In the genomic region with DNA sequence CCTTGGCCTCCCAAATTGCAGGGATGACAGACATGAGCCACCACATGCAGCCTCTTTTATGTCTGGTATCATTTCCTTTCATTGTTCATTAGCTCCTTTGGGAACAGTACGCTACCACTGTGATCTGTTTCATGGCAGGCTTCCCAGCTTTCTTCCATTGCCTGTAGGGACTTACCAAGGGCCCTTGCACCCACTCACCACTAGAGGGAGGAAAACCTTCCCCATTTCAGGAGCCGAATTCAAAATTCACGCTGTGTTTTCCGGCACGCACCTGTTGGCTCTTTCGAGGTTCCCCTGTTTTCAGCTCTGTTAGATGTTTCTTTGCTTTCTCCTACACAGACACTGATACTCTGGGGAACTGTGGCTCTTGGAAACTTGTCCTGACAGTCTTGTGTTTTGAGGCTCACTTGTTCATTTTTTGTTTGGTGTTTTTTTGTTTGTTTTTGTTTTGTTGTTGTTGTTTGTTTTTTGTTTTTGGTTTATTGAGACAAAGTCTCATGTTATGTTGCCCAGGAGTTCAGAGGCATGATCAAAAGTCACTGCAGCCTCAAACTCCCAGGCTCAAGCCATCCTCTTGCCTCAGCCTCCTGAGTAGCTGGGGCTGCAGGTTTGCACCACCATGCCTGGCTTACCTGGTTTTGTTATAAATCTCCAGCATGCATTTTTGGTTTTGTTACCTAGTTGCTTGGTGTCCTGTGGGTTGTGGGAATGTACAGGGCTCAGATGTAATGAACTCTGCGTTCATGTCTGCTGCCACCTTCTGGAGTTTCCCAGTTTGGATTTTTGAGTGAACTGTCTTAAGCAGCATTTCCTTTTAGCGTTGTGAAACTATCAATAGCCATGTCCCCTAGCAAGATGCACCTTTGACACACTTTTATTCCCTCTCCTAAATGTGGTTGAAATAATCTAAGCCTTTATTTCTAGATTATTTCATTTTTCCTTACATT, we compare ENCODE assay signal across 8 cellular contexts. TPM values are rescaled to one million over a fixed set of nuclear protein-coding genes. Genes with fewer than 3 reads are reported as not detected.
A peak's percentile ranks its signal among the peaks of the same experiment; 100 is the strongest.
DNase-seq lines count a peak whose midpoint lies in the region; ATAC-seq, FAIRE-seq and TF ChIP-seq lines count a peak whose summit lies in the region.

No MANE protein-coding gene starts in this region.

- H3K9ac ChIP-seq in NT2/D1 (ENCODE audit: insufficient read length, low read depth): no peak overlapping the region

- no peak overlapping the region for H3K4me3 ChIP-seq in NT2/D1 (ENCODE audit: insufficient read length, low read depth)
- no peak overlapping the region for H3K4me3 ChIP-seq in astrocyte of the cerebellum (ENCODE audit: low read depth, low read length)
- H3K4me3 ChIP-seq in small intestine (ENCODE audit: low read depth in 1 of 2, low read length in 2 of 2): no peak overlapping the region

- H3K27me3 ChIP-seq in NT2/D1 (ENCODE audit: insufficient read depth, insufficient read length) (no peaks in the 10 kb centered on the region), small intestine (ENCODE audit: control insufficient read depth in 2 of 2, insufficient read depth in 2 of 2, low read length in 2 of 2) (peaks cover 0 to 3% of the 10 kb centered on the region in 2 donors)

- H3K27ac ChIP-seq in small intestine (ENCODE audit: low read depth in 1 of 2, low read length in 1 of 2): no peak overlapping the region

- no peaks in the 10 kb centered on the region for H3K4me1 ChIP-seq in NT2/D1 (ENCODE audit: insufficient read depth, insufficient read length)
- no peaks in the 10 kb centered on the region for H3K4me1 ChIP-seq in small intestine (ENCODE audit: control insufficient read depth in 2 of 2, insufficient read depth in 1 of 2, low read depth in 1 of 2, low read length in 1 of 2)

- WGBS in small intestine, 3 donors: 2 to 6% (median 5%) methylated on average over 8 of the region's 8 CpGs

- peak; percentile 60 for TF ChIP-seq CTCF in D721Med (IDR thresholded peaks at IDR 0.05; ENCODE audit: insufficient read depth, missing control alignments)
- TF ChIP-seq CTCF in astrocyte of the cerebellum (IDR thresholded peaks at IDR 0.05; ENCODE audit: low read depth, low read length, missing control alignments): peak; percentile 91

- ATAC-seq in GM19328 (IDR thresholded peaks at IDR 0.05; ENCODE audit: unreplicated experiment) (no peak), GM18873 (IDR thresholded peaks at IDR 0.05; ENCODE audit: low FRiP score, unreplicated experiment) (no peak)

- no peaks in the 10 kb centered on the region for H3K9me3 ChIP-seq in NT2/D1 (ENCODE audit: insufficient read depth, low read length)
- no peaks in the 10 kb centered on the region for H3K9me3 ChIP-seq in small intestine (ENCODE audit: control insufficient read depth, low read depth)

- in situ Hi-C loops in astrocyte of the cerebellum (cut with HindIII; ENCODE audit: low sequenced_read_pairs): no loop called here

- H3K36me3 ChIP-seq in NT2/D1 (ENCODE audit: insufficient read depth, insufficient read length, low read length): no peaks in the 10 kb centered on the region
- H3K36me3 ChIP-seq in small intestine (ENCODE audit: control insufficient read depth in 2 of 2, insufficient read depth in 2 of 2, low read length in 2 of 2): no peaks in the 10 kb centered on the region

- FAIRE-seq in D721Med (lab: Jason Lieb, UNC) (no peak), small intestine (lab: Jason Lieb, UNC) (no peak)

- DNase-seq in D721Med (ENCODE audit: insufficient read length, low spot score) (no peak), HS-27A (ENCODE audit: low read depth) (peak; percentile 9), NT2/D1 (ENCODE audit: low read depth, low spot score) (peak; percentile 18), astrocyte of the cerebellum (ENCODE audit: low read depth) (peak; percentile 45), hypothalamus (lab: John Stamatoyannopoulos, UW) (peak in 28 of 51 donors; percentile 7 to 68 (median 34)), small intestine (peak; percentile 69)

RNA-seq across cellular contexts. Expression of a gene that starts 2.3 kb away (rescaled TPM):
- not detected for polyA plus RNA-seq in small intestine

RNA-seq across cellular contexts. Expression of a gene that starts 15.0 kb away (rescaled TPM):
- under 1 TPM in 1 of 3 donors, not detected in 2; 0.07 TPM for polyA plus RNA-seq in small intestine

RNA-seq across cellular contexts. Expression of a gene that starts 32.1 kb away (rescaled TPM):
- under 1 TPM in 2 of 3 donors, not detected in 1; 0.31 to 0.67 TPM for polyA plus RNA-seq in small intestine

RNA-seq across cellular contexts. Expression of a gene that starts 42.5 kb away (rescaled TPM):
- under 1 TPM in 1 of 3 donors, not detected in 2; 0.16 TPM for polyA plus RNA-seq in small intestine

RNA-seq across cellular contexts. Expression of a gene that starts 53.3 kb away (rescaled TPM):
- polyA plus RNA-seq in small intestine: under 1 TPM in 1 of 3 donors, not detected in 2; 0.07 TPM
